In genomic region chr9:136088481-136088938, GRCh38 we compare ENCODE assay signal across 18 cellular contexts. TPM values are rescaled to one million over a fixed set of nuclear protein-coding genes. Genes with fewer than 3 reads are reported as not detected.
DNase-seq lines count a peak whose midpoint lies in the region; ATAC-seq and TF ChIP-seq lines count a peak whose summit lies in the region.
"Had no signal": no experiment of that assay in that cellular context is flagged by ENCODE, and none has a peak within 500 bp of the region (broad histone marks: within the 10 kb centered on the region; RNA-seq: fewer than 3 reads in every experiment).

No MANE protein-coding gene starts in this region.

- H3K27me3 ChIP-seq in mesenchymal stem cell (ENCODE audit: control insufficient read depth in 1 of 2, insufficient read depth in 1 of 2, low read length in 2 of 2): no peaks in the 10 kb centered on the region
- H3K27me3 ChIP-seq in transverse colon: no peaks in the 10 kb centered on the region
- H3K27me3 ChIP-seq in hepatocyte: no peaks in the 10 kb centered on the region

- no peak overlapping the region for H2BK15ac ChIP-seq in mesenchymal stem cell (ENCODE audit: low read depth, poor library complexity, severe bottlenecking)

- H4K91ac ChIP-seq in mesenchymal stem cell (ENCODE audit: low read length): peak overlapping the region; percentile 12

- no peak overlapping the region for H3K23ac ChIP-seq in mesenchymal stem cell (ENCODE audit: low read length in 2 of 2)

- H3K4me1 ChIP-seq in mesenchymal stem cell (ENCODE audit: control insufficient read depth, insufficient read depth, low read depth, low read length) (peaks cover 60% of the 10 kb centered on the region), transverse colon (peaks cover 22 to 79% (median 58%) of the 10 kb centered on the region in 4 donors), hepatocyte (ENCODE audit: insufficient read depth) (peaks cover 19% of the 10 kb centered on the region)

- H3K79me1 ChIP-seq in mesenchymal stem cell (replicated peaks; ENCODE audit: low read length, poor library complexity, severe bottlenecking): peaks cover 23% of the 10 kb centered on the region

- H2AK5ac ChIP-seq in mesenchymal stem cell (ENCODE audit: low read length, severe bottlenecking): no peak overlapping the region

- no peak overlapping the region for H2BK120ac ChIP-seq in mesenchymal stem cell (ENCODE audit: low read depth, low read length)

- no peaks in the 10 kb centered on the region for H3K36me3 Mint-ChIP-seq in activated naive CD8-positive, alpha-beta T cell treated with anti-CD3 and anti-CD28 coated beads, Interleukin-2, amount 10 ng/mL, durations not matched to agents 7 days and 5 days
- no peaks in the 10 kb centered on the region for H3K36me3 Mint-ChIP-seq in activated naive CD8-positive, alpha-beta T cell treated with anti-CD3 and anti-CD28 coated beads, Interleukin-2, amount 50 U/mL, for 24 hours (ENCODE audit: low read depth)
- no peaks in the 10 kb centered on the region for H3K36me3 Mint-ChIP-seq in chondrocyte (ENCODE audit: low read depth)
- H3K36me3 Mint-ChIP-seq: brain, immature natural killer cell, mesothelial cell of epicardium had no signal

- no peak overlapping the region for H2BK5ac ChIP-seq in mesenchymal stem cell (ENCODE audit: low read depth, low read length, poor library complexity, severe bottlenecking)

- in situ Hi-C loops in transverse colon (cut with MboI; ENCODE audit: low pct_ligation_motif_present in 1 of 4, low pct_unique_long_range_greater_than_20kb in 1 of 4, low sequenced_read_pairs in 3 of 4) (no loop called here), GM13977 (cut with MboI; ENCODE audit: low pct_unique_long_range_greater_than_20kb, low sequenced_read_pairs, unreplicated experiment) (no loop called here)

- H3K27ac ChIP-seq in mesenchymal stem cell (ENCODE audit: low read length, poor library complexity, severe bottlenecking) (no peak overlapping the region), transverse colon (peak overlapping the region; percentile 19 to 98 (median 95)), hepatocyte (no peak overlapping the region)

- no peak overlapping the region for H2AFZ ChIP-seq in mesenchymal stem cell (ENCODE audit: low read depth, low read length)
- no peak overlapping the region for H2AFZ ChIP-seq in hepatocyte

- TF ChIP-seq POLR2A in transverse colon (IDR thresholded peaks at IDR 0.05): no peak

- TF ChIP-seq CTCF in chondrocyte (IDR thresholded peaks at IDR 0.05): no peak
- no peak for TF ChIP-seq CTCF in transverse colon (IDR thresholded peaks at IDR 0.05)
- TF ChIP-seq CTCF in hepatocyte (IDR thresholded peaks at IDR 0.05; ENCODE audit: poor library complexity): no peak
- no peak for TF ChIP-seq CTCF in GM13977 (IDR thresholded peaks at IDR 0.05; ENCODE audit: extremely low read depth, insufficient read depth, missing control alignments)

- intact Hi-C loops in transverse colon (cut with DNase I; ENCODE audit: low total_unique reads): no loop called here

- peak overlapping the region in 1 of 2 experiments; percentile 21 for H2BK12ac ChIP-seq in mesenchymal stem cell (ENCODE audit: low read length in 2 of 2)

- TF ChIP-seq EP300 in transverse colon (IDR thresholded peaks at IDR 0.05; ENCODE audit: low read depth): no peak

- peaks cover 91% of the 10 kb centered on the region for H4K20me1 ChIP-seq in hepatocyte (ENCODE audit: insufficient read depth, poor library complexity, severe bottlenecking)

- H3K4me3 ChIP-seq in mesenchymal stem cell (ENCODE audit: insufficient read depth in 1 of 2, low read depth in 1 of 2, low read length in 2 of 2) (no peak overlapping the region), transverse colon (no peak overlapping the region), hepatocyte (no peak overlapping the region)
- H3K4me3 ChIP-seq: A549 had no signal

- peaks cover 5 to 61% of the 10 kb centered on the region in 2 experiments for H3K36me3 ChIP-seq in mesenchymal stem cell (ENCODE audit: control insufficient read depth in 1 of 2, insufficient read depth in 2 of 2, low read depth in 1 of 2, low read length in 2 of 2)
- no peaks in the 10 kb centered on the region for H3K36me3 ChIP-seq in transverse colon
- no peaks in the 10 kb centered on the region for H3K36me3 ChIP-seq in hepatocyte (replicated peaks; ENCODE audit: insufficient read depth, low read depth)

- H3K9me3 ChIP-seq in mesenchymal stem cell (ENCODE audit: control insufficient read depth, low read length) (no peaks in the 10 kb centered on the region), transverse colon (no peaks in the 10 kb centered on the region), hepatocyte (ENCODE audit: low read depth) (no peaks in the 10 kb centered on the region)
- H3K9me3 ChIP-seq: A549 had no signal

- H3K9me3 Mint-ChIP-seq in activated naive CD8-positive, alpha-beta T cell treated with anti-CD3 and anti-CD28 coated beads, Interleukin-2, amount 10 ng/mL, durations not matched to agents 7 days and 5 days: no peaks in the 10 kb centered on the region
- no peaks in the 10 kb centered on the region for H3K9me3 Mint-ChIP-seq in activated naive CD8-positive, alpha-beta T cell treated with anti-CD3 and anti-CD28 coated beads, Interleukin-2, amount 50 U/mL, for 24 hours
- no peaks in the 10 kb centered on the region for H3K9me3 Mint-ChIP-seq in chondrocyte (ENCODE audit: low read depth)
- H3K9me3 Mint-ChIP-seq: activated B cell treated with CpG ODN at 0.5 μM for 24 hours; brain; mesothelial cell of epicardium; stimulated activated naive CD8-positive, alpha-beta T cell treated with anti-CD3 and anti-CD28 coated beads, Interleukin-15, Interleukin-2, amounts not matched to agents 100 ng/mL and 50 ng/mL, for 24 hours; T-helper 1 cell treated with Interleukin-12 subunit alpha and Interleukin-12 subunit beta and Interleukin-4 antibody, amounts not matched to agents 30 μg/mL and 1 μg/mL, for 36 hours had no signal

- no peak for ATAC-seq in activated naive CD8-positive, alpha-beta T cell treated with anti-CD3 and anti-CD28 coated beads, Interleukin-2, amount 10 ng/mL, durations not matched to agents 7 days and 5 days (ENCODE audit: low read depth)
- no peak for ATAC-seq in activated naive CD8-positive, alpha-beta T cell treated with anti-CD3 and anti-CD28 coated beads, Interleukin-2, amount 50 U/mL, for 24 hours
- ATAC-seq: A549 had no signal

- H3K4me1 Mint-ChIP-seq in activated naive CD8-positive, alpha-beta T cell treated with anti-CD3 and anti-CD28 coated beads, Interleukin-2, amount 10 ng/mL, durations not matched to agents 7 days and 5 days: peaks cover 6% of the 10 kb centered on the region
- H3K4me1 Mint-ChIP-seq in activated naive CD8-positive, alpha-beta T cell treated with anti-CD3 and anti-CD28 coated beads, Interleukin-2, amount 50 U/mL, for 24 hours: peaks cover 17% of the 10 kb centered on the region
- peaks cover 51% of the 10 kb centered on the region for H3K4me1 Mint-ChIP-seq in chondrocyte (ENCODE audit: low read depth)

- POLR2A ChIA-PET in activated naive CD8-positive, alpha-beta T cell treated with anti-CD3 and anti-CD28 coated beads, Interleukin-2, amount 10 ng/mL, durations not matched to agents 7 days and 5 days (lab: Charles Lee): no interaction called here

- WGBS in mesenchymal stem cell: 92% methylated on average over 15 of the region's 15 CpGs
- WGBS in transverse colon (ENCODE audit: low coverage in 1 of 2), 2 donors: 77% methylated on average over 12 of the region's 15 CpGs; no CpG with 5 or more reads in 1 of the 2 donors
- WGBS in hepatocyte (ENCODE audit: low lambda C conversion rate, missing lambda C conversion rate): 86% methylated on average over 14 of the region's 15 CpGs

- H3K79me2 ChIP-seq in hepatocyte: peaks cover 97% of the 10 kb centered on the region

- peak overlapping the region in 1 of 2 experiments; percentile 15 for H3K18ac ChIP-seq in mesenchymal stem cell (ENCODE audit: low read depth in 1 of 2, low read length in 2 of 2)

- H3K4me2 ChIP-seq in mesenchymal stem cell (ENCODE audit: low read length, poor library complexity, severe bottlenecking): no peak overlapping the region
- H3K4me2 ChIP-seq in hepatocyte: no peak overlapping the region
- H3K4me2 ChIP-seq: A549 had no signal

- no peak overlapping the region for H3K27ac Mint-ChIP-seq in activated naive CD8-positive, alpha-beta T cell treated with anti-CD3 and anti-CD28 coated beads, Interleukin-2, amount 10 ng/mL, durations not matched to agents 7 days and 5 days
- H3K27ac Mint-ChIP-seq in activated naive CD8-positive, alpha-beta T cell treated with anti-CD3 and anti-CD28 coated beads, Interleukin-2, amount 50 U/mL, for 24 hours: no peak overlapping the region
- no peak overlapping the region for H3K27ac Mint-ChIP-seq in chondrocyte (ENCODE audit: unreplicated experiment)
- H3K27ac Mint-ChIP-seq: activated B cell treated with CpG ODN at 0.5 μM for 24 hours; mesothelial cell of epicardium; stimulated activated naive CD8-positive, alpha-beta T cell treated with anti-CD3 and anti-CD28 coated beads, Interleukin-15, Interleukin-2, amounts not matched to agents 100 ng/mL and 50 ng/mL, for 24 hours; T-helper 1 cell treated with Interleukin-12 subunit alpha and Interleukin-12 subunit beta and Interleukin-4 antibody, amounts not matched to agents 30 μg/mL and 1 μg/mL, for 36 hours had no signal

- no peak overlapping the region for H4K8ac ChIP-seq in mesenchymal stem cell (ENCODE audit: low read length)

- DNase-seq in activated naive CD8-positive, alpha-beta T cell treated with anti-CD3 and anti-CD28 coated beads, Interleukin-2, amount 10 ng/mL, durations not matched to agents 7 days and 5 days: peak; percentile 26
- no peak for DNase-seq in activated naive CD8-positive, alpha-beta T cell treated with anti-CD3 and anti-CD28 coated beads, Interleukin-2, amount 50 U/mL, for 24 hours
- DNase-seq in chondrocyte (ENCODE audit: low spot score): peak; percentile 72
- no peak for DNase-seq in mesenchymal stem cell
- DNase-seq in transverse colon: no peak
- DNase-seq in SIG-M5 treated with dmso at 0.1 percent for 504 hours (lab: John Stamatoyannopoulos, UW; ENCODE audit: unreplicated experiment): no peak
- DNase-seq in hepatocyte (ENCODE audit: low spot score): no peak
- DNase-seq in GM13977 (ENCODE audit: low spot score): no peak
- DNase-seq: activated B cell treated with CpG ODN at 0.5 μM for 24 hours; activated naive CD4-positive, alpha-beta T cell treated with Interleukin-2 at 50 U/mL for 16 hours; NCI-H2029; NCI-H524 treated with DMSO at 0.1 percent for 48 hours had no signal

- no peaks in the 10 kb centered on the region for H3K27me3 Mint-ChIP-seq in activated naive CD8-positive, alpha-beta T cell treated with anti-CD3 and anti-CD28 coated beads, Interleukin-2, amount 10 ng/mL, durations not matched to agents 7 days and 5 days
- H3K27me3 Mint-ChIP-seq in activated naive CD8-positive, alpha-beta T cell treated with anti-CD3 and anti-CD28 coated beads, Interleukin-2, amount 50 U/mL, for 24 hours: no peaks in the 10 kb centered on the region
- H3K27me3 Mint-ChIP-seq in chondrocyte (ENCODE audit: low read depth): no peaks in the 10 kb centered on the region
- H3K27me3 Mint-ChIP-seq: brain had no signal

- H3K4me3 Mint-ChIP-seq in activated naive CD8-positive, alpha-beta T cell treated with anti-CD3 and anti-CD28 coated beads, Interleukin-2, amount 10 ng/mL, durations not matched to agents 7 days and 5 days: no peak overlapping the region
- no peak overlapping the region for H3K4me3 Mint-ChIP-seq in activated naive CD8-positive, alpha-beta T cell treated with anti-CD3 and anti-CD28 coated beads, Interleukin-2, amount 50 U/mL, for 24 hours
- H3K4me3 Mint-ChIP-seq in chondrocyte (ENCODE audit: unreplicated experiment): no peak overlapping the region
- H3K4me3 Mint-ChIP-seq: activated B cell treated with CpG ODN at 0.5 μM for 24 hours; brain; mesothelial cell of epicardium; stimulated activated naive CD8-positive, alpha-beta T cell treated with anti-CD3 and anti-CD28 coated beads, Interleukin-15, Interleukin-2, amounts not matched to agents 100 ng/mL and 50 ng/mL, for 24 hours; T-helper 1 cell treated with Interleukin-12 subunit alpha and Interleukin-12 subunit beta and Interleukin-4 antibody, amounts not matched to agents 30 μg/mL and 1 μg/mL, for 36 hours had no signal

- H3K14ac ChIP-seq in mesenchymal stem cell (ENCODE audit: low read length in 2 of 2): no peak overlapping the region

- no peaks in the 10 kb centered on the region for H3K9me2 ChIP-seq in hepatocyte (replicated peaks; ENCODE audit: insufficient read depth)

- no peak overlapping the region for H3K4ac ChIP-seq in mesenchymal stem cell (ENCODE audit: low read depth in 1 of 2, low read length in 2 of 2)

- no peak overlapping the region for H3K9ac ChIP-seq in mesenchymal stem cell (ENCODE audit: low read length)

RNA-seq across cellular contexts. Expression of gene NACC2, which starts 6.6 kb away (rescaled TPM):
- 10 to 100 TPM; 10.5 to 11.2 TPM for total RNA-seq in activated naive CD8-positive, alpha-beta T cell treated with anti-CD3 and anti-CD28 coated beads, Interleukin-2, amount 10 ng/mL, durations not matched to agents 7 days and 5 days
- 42.6 to 52.4 TPM (median 51.0 TPM) in 3 replicates for total RNA-seq in chondrocyte
- 25.9 TPM for polyA plus RNA-seq in mesenchymal stem cell (2013, experiment 1 of 2)
- 26.0 TPM for polyA plus RNA-seq in mesenchymal stem cell (2013, experiment 2 of 2)
- total RNA-seq in transverse colon: 10 to 100 TPM; 22.2 to 64.3 (median 26.5) TPM
- total RNA-seq in hepatocyte: 12.3 and 13.0 TPM in 2 replicates
- 7.1 and 11.0 TPM in 2 replicates for polyA plus RNA-seq in hepatocyte

RNA-seq across cellular contexts. Expression of gene TMEM250, which starts 30.2 kb away (rescaled TPM):
- total RNA-seq in activated naive CD8-positive, alpha-beta T cell treated with anti-CD3 and anti-CD28 coated beads, Interleukin-2, amount 10 ng/mL, durations not matched to agents 7 days and 5 days: 10 to 100 TPM; 45.3 to 45.9 TPM
- total RNA-seq in chondrocyte (31.9 to 37.3 TPM (median 35.9 TPM) in 3 replicates), transverse colon (100 to 1,000 TPM in 2 of 4 donors, 10 to 100 TPM in 2; 50.3 to 187 (median 86.6) TPM), hepatocyte (32.9 and 37.8 TPM in 2 replicates)
- 18.1 TPM for polyA plus RNA-seq in mesenchymal stem cell (2013, experiment 1 of 2)
- 17.5 TPM for polyA plus RNA-seq in mesenchymal stem cell (2013, experiment 2 of 2)
- 45.3 and 47.6 TPM in 2 replicates for polyA plus RNA-seq in hepatocyte

Comparison
In these comparisons a context has a peak if more than half of its experiments do, and no peak if none do; other contexts are left out.
1. DNase-seq: peak in activated naive CD8-positive, alpha-beta T cell treated with anti-CD3 and anti-CD28 coated beads, Interleukin-2, amount 10 ng/mL, durations not matched to agents 7 days and 5 days (single experiment) and chondrocyte (single experiment); none in activated naive CD8-positive, alpha-beta T cell treated with anti-CD3 and anti-CD28 coated beads, Interleukin-2, amount 50 U/mL, for 24 hours (single experiment), mesenchymal stem cell (single experiment), transverse colon (single experiment), SIG-M5 treated with dmso at 0.1 percent for 504 hours (single experiment), hepatocyte (single experiment) and GM13977 (single experiment).
2. H3K27ac ChIP-seq: peak in transverse colon (4 of 4); none in mesenchymal stem cell (single experiment) and hepatocyte (single experiment).